ENCODE assay signal across 14 cellular contexts in the genomic region with DNA sequence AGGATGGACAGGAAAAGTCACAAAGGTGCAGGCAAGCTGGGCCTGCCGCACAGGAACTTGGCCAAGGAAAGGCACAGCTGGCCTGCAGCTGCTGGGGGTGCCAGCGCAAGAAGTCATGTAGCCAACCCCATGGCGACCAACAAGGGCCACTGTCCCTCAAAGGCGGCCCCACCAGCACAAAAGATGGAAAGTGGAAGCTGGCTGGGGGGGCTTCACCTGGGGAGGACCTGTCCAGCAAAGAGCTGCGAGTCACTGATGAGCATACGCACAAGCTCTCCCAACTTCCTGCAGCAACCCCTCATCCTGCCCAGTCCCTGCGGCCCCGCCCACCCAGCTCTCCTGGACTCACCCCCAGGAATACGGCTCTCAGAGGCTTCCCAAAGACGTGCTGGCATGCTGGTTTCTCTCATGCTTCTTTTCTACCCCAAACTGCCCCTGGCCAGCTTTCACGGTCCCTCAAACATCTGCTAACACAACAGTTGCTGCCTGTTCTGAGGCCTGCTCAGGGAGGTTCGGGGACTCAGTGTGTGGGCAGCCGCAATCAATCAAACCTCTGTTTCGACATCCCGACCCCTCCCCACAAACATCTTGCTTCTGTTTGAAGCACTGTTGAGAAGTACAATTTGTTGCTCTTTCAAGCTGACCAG.
DNase-seq lines count a peak whose midpoint lies in the region; ATAC-seq and TF ChIP-seq lines count a peak whose summit lies in the region.
"Had no signal": no experiment of that assay in that cellular context is flagged by ENCODE, and none has a peak within 500 bp of the region (broad histone marks: within the 10 kb centered on the region; RNA-seq: fewer than 3 reads in every experiment).

No MANE protein-coding gene starts in this region.

- H3K9ac ChIP-seq in trophoblast cell (ENCODE audit: low read length) = no peak overlapping the region

- no peak overlapping the region for H3K27ac ChIP-seq in CD4-positive, alpha-beta T cell (ENCODE audit: low read depth, low read length)
- H3K27ac ChIP-seq in trophoblast cell (ENCODE audit: low read depth, low read length) = no peak overlapping the region
- H3K27ac ChIP-seq in vagina = no peak overlapping the region

- DNase-seq in CD4-positive, alpha-beta T cell = no peak
- DNase-seq in NB4 (ENCODE audit: low read depth) = peak; percentile 95
- no peak for DNase-seq in effector memory CD8-positive, alpha-beta T cell
- no peak for DNase-seq in trophoblast cell
- no peak for DNase-seq in vagina (ENCODE audit: extremely low spot score in 2 of 2)
- no peak for DNase-seq in iPS-NIHi7 (ENCODE audit: extremely low spot score)
- DNase-seq in GM19238 (ENCODE audit: insufficient read length, low spot score) = no peak
- DNase-seq: BE2C, GDM1, NCI-H1092, NCI-H345, T1000 had no signal

- CTCF ChIA-PET in CD4-positive, alpha-beta T cell (lab: Charles Lee) = interaction anchor here (0.9 to 1.4 kb wide), 3 partner anchors 16 to 65 kb away, joined by 3 to 5 read pairs (median 3); no protein-coding TSS in a partner anchor

- H4K91ac ChIP-seq in trophoblast cell (ENCODE audit: low read depth, low read length) = no peak overlapping the region

- H4K12ac ChIP-seq in trophoblast cell (ENCODE audit: low read depth, low read length) = no peak overlapping the region

- H3K79me1 ChIP-seq in trophoblast cell (ENCODE audit: low read length) = no peaks in the 10 kb centered on the region

- H2AK5ac ChIP-seq in trophoblast cell (ENCODE audit: low read length) = no peak overlapping the region

- peak overlapping the region; percentile 87 for H3K27ac Mint-ChIP-seq in CD4-positive, alpha-beta T cell
- H3K27ac Mint-ChIP-seq in effector memory CD8-positive, alpha-beta T cell = peak overlapping the region; percentile 96 to 98

- H3K4me2 ChIP-seq in trophoblast cell (ENCODE audit: low read length) = no peak overlapping the region

- H3K9me3 ChIP-seq in CD4-positive, alpha-beta T cell (ENCODE audit: control insufficient read depth, low read length) = no peaks in the 10 kb centered on the region
- H3K9me3 ChIP-seq in trophoblast cell (ENCODE audit: insufficient read depth, low read depth, low read length) (no peaks in the 10 kb centered on the region), vagina (no peaks in the 10 kb centered on the region)
- H3K9me3 ChIP-seq: BE2C, HAP-1 had no signal

- no peak overlapping the region for H4K8ac ChIP-seq in trophoblast cell (ENCODE audit: low read depth, low read length)

- H3K36me3 Mint-ChIP-seq in CD4-positive, alpha-beta T cell (ENCODE audit: low read depth) = peaks cover 44% of the 10 kb centered on the region
- H3K36me3 Mint-ChIP-seq in effector memory CD8-positive, alpha-beta T cell (ENCODE audit: insufficient read depth) = peaks cover 50% of the 10 kb centered on the region

- POLR2A ChIA-PET in CD4-positive, alpha-beta T cell (lab: Charles Lee) = interaction anchor here (0.7 to 2.5 kb wide), 6 partner anchors 8 to 45 kb away, joined by 3 to 14 read pairs (median 3); no protein-coding TSS in a partner anchor

- no peaks in the 10 kb centered on the region for H3K9me3 Mint-ChIP-seq in CD4-positive, alpha-beta T cell
- no peaks in the 10 kb centered on the region for H3K9me3 Mint-ChIP-seq in effector memory CD8-positive, alpha-beta T cell

- H3K4me3 ChIP-seq in NB4 (ENCODE audit: low read depth, low read length) = no peak overlapping the region
- no peak overlapping the region for H3K4me3 ChIP-seq in trophoblast cell (ENCODE audit: low read depth, low read length)
- H3K4me3 ChIP-seq in vagina = no peak overlapping the region
- H3K4me3 ChIP-seq: HAP-1 had no signal

- H2BK120ac ChIP-seq in trophoblast cell (ENCODE audit: insufficient read depth, low read length, poor library complexity) = no peak overlapping the region

- no peak overlapping the region for H3K23ac ChIP-seq in trophoblast cell (ENCODE audit: low read length)

- H3K27me3 ChIP-seq in CD4-positive, alpha-beta T cell (ENCODE audit: control insufficient read depth, insufficient read depth, low read length) = no peaks in the 10 kb centered on the region
- H3K27me3 ChIP-seq in trophoblast cell (ENCODE audit: insufficient read depth, low read length) = no peaks in the 10 kb centered on the region
- H3K27me3 ChIP-seq in vagina = no peaks in the 10 kb centered on the region
- H3K27me3 ChIP-seq: BE2C had no signal

- H2BK12ac ChIP-seq in trophoblast cell (ENCODE audit: low read length) = no peak overlapping the region

- H3K79me2 ChIP-seq in trophoblast cell (ENCODE audit: control insufficient read depth, insufficient read depth, low read length, poor library complexity) = no peaks in the 10 kb centered on the region

- peak overlapping the region; percentile 67 for H3K4me3 Mint-ChIP-seq in CD4-positive, alpha-beta T cell
- H3K4me3 Mint-ChIP-seq in effector memory CD8-positive, alpha-beta T cell = peak overlapping the region; percentile 88 to 92

- no CpG with 5 or more reads among the region's 15 CpGs for WGBS in trophoblast cell (ENCODE audit: extremely low coverage, insufficient coverage, insufficient read length)

- no peak overlapping the region for H2BK5ac ChIP-seq in trophoblast cell (ENCODE audit: low read depth, low read length, poor library complexity)

- H3K4ac ChIP-seq in trophoblast cell (ENCODE audit: low read depth, low read length) = no peak overlapping the region

- no peaks in the 10 kb centered on the region for H3K27me3 Mint-ChIP-seq in CD4-positive, alpha-beta T cell
- no peaks in the 10 kb centered on the region for H3K27me3 Mint-ChIP-seq in effector memory CD8-positive, alpha-beta T cell

- no peak for ATAC-seq in CD4-positive, alpha-beta T cell (ENCODE audit: poor library complexity)
- no peak for ATAC-seq in effector memory CD8-positive, alpha-beta T cell (replicated peaks)
- no peak for ATAC-seq in activated CD4-positive, CD25-positive, alpha-beta regulatory T cell treated with anti-CD3 and anti-CD28 coated beads, Interleukin-2, amount 50 U/mL, for 24 hours

- peak overlapping the region; percentile 33 for H3K18ac ChIP-seq in trophoblast cell (ENCODE audit: low read length)

- TF ChIP-seq POLR2A in NB4 (IDR thresholded peaks at IDR 0.05; ENCODE audit: extremely low read depth, insufficient read length) (no peak), vagina (IDR thresholded peaks at IDR 0.05) (no peak)

- H3K36me3 ChIP-seq in trophoblast cell (ENCODE audit: control insufficient read depth in 1 of 2, insufficient read depth in 2 of 2, low read length in 2 of 2) = peaks cover 5 to 16% of the 10 kb centered on the region in 2 experiments
- H3K36me3 ChIP-seq in vagina = peaks cover 0 to 17% of the 10 kb centered on the region in 2 donors

- no peak overlapping the region for H3K14ac ChIP-seq in trophoblast cell (ENCODE audit: low read length)

- peaks cover 11 to 19% of the 10 kb centered on the region in 2 experiments for H3K4me1 ChIP-seq in trophoblast cell (ENCODE audit: control insufficient read depth in 1 of 2, insufficient read depth in 2 of 2, low read length in 2 of 2)
- H3K4me1 ChIP-seq in vagina = peaks cover 91% of the 10 kb centered on the region

- peaks cover 94% of the 10 kb centered on the region for H3K4me1 Mint-ChIP-seq in CD4-positive, alpha-beta T cell (ENCODE audit: low read depth)
- peaks cover 88 to 95% of the 10 kb centered on the region in 2 donors for H3K4me1 Mint-ChIP-seq in effector memory CD8-positive, alpha-beta T cell (ENCODE audit: low read depth in 2 of 2)

- no peak for TF ChIP-seq CTCF in CD4-positive, alpha-beta T cell (IDR thresholded peaks at IDR 0.05)
- TF ChIP-seq CTCF in NB4 (IDR thresholded peaks at IDR 0.05; ENCODE audit: low read depth, low read length) = no peak
- TF ChIP-seq CTCF in vagina (IDR thresholded peaks at IDR 0.05) = no peak

- H2AFZ ChIP-seq in trophoblast cell (ENCODE audit: insufficient read depth, low read length, poor library complexity) = no peak overlapping the region

- intact Hi-C loops in CD4-positive, alpha-beta T cell (cut with DNase I, micrococcal nuclease) = loop anchor here (1.0 to 5.0 kb wide), 2 partner anchors 41 to 65 kb away; no protein-coding TSS in a partner anchor
- intact Hi-C loops in vagina (cut with DNase I) = no loop called here
